9 cellular contexts compared by ENCODE assay signal in genomic region chr17:35804658-35805192, GRCh38. TPM values are rescaled to one million over a fixed set of nuclear protein-coding genes. Genes with fewer than 3 reads are reported as not detected.
DNase-seq lines count a peak whose midpoint lies in the region; ATAC-seq and TF ChIP-seq lines count a peak whose summit lies in the region.
"Had no signal": no experiment of that assay in that cellular context is flagged by ENCODE, and none has a peak within 500 bp of the region (broad histone marks: within the 10 kb centered on the region; RNA-seq: fewer than 3 reads in every experiment).

No MANE protein-coding gene starts in this region.

- ATAC-seq in SK-N-SH treated with all-trans-retinoic acid at 6 μM for 48 hours (peak; percentile 67), HG02840 (IDR thresholded peaks at IDR 0.05; ENCODE audit: low FRiP score, unreplicated experiment) (no peak)

- peak overlapping the region; percentile 55 for H3K27ac ChIP-seq in stomach smooth muscle (ENCODE audit: low read length)

- no peaks in the 10 kb centered on the region for H3K27me3 ChIP-seq in stomach smooth muscle (ENCODE audit: control insufficient read depth in 1 of 2, insufficient read depth in 2 of 2, low read length in 2 of 2)

- no peaks in the 10 kb centered on the region for H3K36me3 ChIP-seq in stomach smooth muscle (ENCODE audit: control insufficient read depth in 2 of 2, insufficient read depth in 2 of 2, low read length in 2 of 2)

- DNase-seq in AG09319 (ENCODE audit: extremely low read depth, low read depth) = peak; percentile 91
- peak; percentile 88 for DNase-seq in NCI-H1436 treated with DMSO at 0.1 percent for 48 hours (lab: John Stamatoyannopoulos, UW)
- peak; percentile 73 for DNase-seq in cerebellum (ENCODE audit: low spot score)
- peak; percentile 85 for DNase-seq in kidney tubule cell (ENCODE audit: low spot score)

- H3K9ac ChIP-seq in stomach smooth muscle (ENCODE audit: low read length in 2 of 2) = peak overlapping the region in 1 of 2 donors; percentile 2

- H3K4me1 ChIP-seq in stomach smooth muscle (ENCODE audit: control insufficient read depth, insufficient read depth, low read length) = peaks cover 39% of the 10 kb centered on the region

- no peaks in the 10 kb centered on the region for H3K9me3 ChIP-seq in stomach smooth muscle (ENCODE audit: control insufficient read depth in 2 of 2, low read length in 2 of 2)

- H3K4me3 ChIP-seq in stomach smooth muscle (ENCODE audit: low read length in 2 of 2) = no peak overlapping the region

- TF ChIP-seq CTCF in AG09319 (IDR thresholded peaks at IDR 0.05; ENCODE audit: low read depth, low read length) = peak; percentile 99
- TF ChIP-seq CTCF in GM12874 (IDR thresholded peaks at IDR 0.05; ENCODE audit: insufficient read depth, low read depth, low read length) = peak; percentile 75

TF ChIP-seq in SK-N-SH treated with all-trans-retinoic acid at 6 μM for 48 hours, 23 proteins besides CTCF, POLR2A, EP300 and RAD21:
- TF ChIP-seq RARB (CRISPR knock-in tag; IDR thresholded peaks at IDR 0.05) (no peak), ARNTL (CRISPR knock-in tag; IDR thresholded peaks at IDR 0.05; ENCODE audit: borderline replicate concordance, low read depth) (no peak)

RNA-seq across cellular contexts. Expression of gene TAF15, which starts 4.6 kb away (rescaled TPM):
- total RNA-seq in cerebellum = 131 TPM

RNA-seq across cellular contexts. Expression of gene MMP28, which starts 9.3 kb away (rescaled TPM):
- 4.9 TPM for total RNA-seq in cerebellum

RNA-seq across cellular contexts. Expression of gene C17orf50, which starts 44.0 kb away (rescaled TPM):
- total RNA-seq in cerebellum = not detected
- total RNA-seq: skeletal muscle tissue had no signal

RNA-seq across cellular contexts. Expression of gene GAS2L2, which starts 51.7 kb away (rescaled TPM):
- 0.36 TPM for total RNA-seq in cerebellum
- total RNA-seq: skeletal muscle tissue had no signal
